ENCODE assay signal across 8 cellular contexts in genomic region chr2:74553892-74554820, GRCh38.
DNase-seq lines count a peak whose midpoint lies in the region; ATAC-seq and TF ChIP-seq lines count a peak whose summit lies in the region.

TSS of gene DOK1 (plus strand) at chr2:74554720. CDS start at chr2:74554755, 35 bp downstream.
A gene with protein sequence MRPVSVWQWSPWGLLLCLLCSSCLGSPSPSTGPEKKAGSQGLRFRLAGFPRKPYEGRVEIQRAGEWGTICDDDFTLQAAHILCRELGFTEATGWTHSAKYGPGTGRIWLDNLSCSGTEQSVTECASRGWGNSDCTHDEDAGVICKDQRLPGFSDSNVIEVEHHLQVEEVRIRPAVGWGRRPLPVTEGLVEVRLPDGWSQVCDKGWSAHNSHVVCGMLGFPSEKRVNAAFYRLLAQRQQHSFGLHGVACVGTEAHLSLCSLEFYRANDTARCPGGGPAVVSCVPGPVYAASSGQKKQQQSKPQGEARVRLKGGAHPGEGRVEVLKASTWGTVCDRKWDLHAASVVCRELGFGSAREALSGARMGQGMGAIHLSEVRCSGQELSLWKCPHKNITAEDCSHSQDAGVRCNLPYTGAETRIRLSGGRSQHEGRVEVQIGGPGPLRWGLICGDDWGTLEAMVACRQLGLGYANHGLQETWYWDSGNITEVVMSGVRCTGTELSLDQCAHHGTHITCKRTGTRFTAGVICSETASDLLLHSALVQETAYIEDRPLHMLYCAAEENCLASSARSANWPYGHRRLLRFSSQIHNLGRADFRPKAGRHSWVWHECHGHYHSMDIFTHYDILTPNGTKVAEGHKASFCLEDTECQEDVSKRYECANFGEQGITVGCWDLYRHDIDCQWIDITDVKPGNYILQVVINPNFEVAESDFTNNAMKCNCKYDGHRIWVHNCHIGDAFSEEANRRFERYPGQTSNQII (minus strand): TSS chr2:74553942. CDS start chr2:74552634, 1,308 bp downstream.

- TF ChIP-seq CTCF in AG10803 (conservative IDR thresholded peaks at IDR 0.05; ENCODE audit: low read length), result no peak
- TF ChIP-seq CTCF in epithelial cell of esophagus (IDR thresholded peaks at IDR 0.05; ENCODE audit: insufficient read depth, low read depth, low read length, missing control alignments), result no peak

- peaks cover 7% of the 10 kb centered on the region for H3K4me1 ChIP-seq in NT2/D1 (ENCODE audit: insufficient read depth, insufficient read length)
- H3K4me1 ChIP-seq in mucosa of rectum (ENCODE audit: control insufficient read depth in 2 of 2, insufficient read depth in 2 of 2, low read length in 2 of 2), result peaks cover 18 to 20% of the 10 kb centered on the region in 2 donors

- H3K27me3 ChIP-seq in NT2/D1 (ENCODE audit: insufficient read depth, insufficient read length) (peaks cover 46% of the 10 kb centered on the region), mucosa of rectum (ENCODE audit: control insufficient read depth in 2 of 2, insufficient read depth in 2 of 2, low read length in 2 of 2) (no peaks in the 10 kb centered on the region)

- H3K4me3 ChIP-seq in AG10803 (ENCODE audit: low read length) (peak within 1 kb of the TSS; percentile 95), NT2/D1 (ENCODE audit: insufficient read length, low read depth) (peak within 1 kb of the TSS; percentile 82), epithelial cell of esophagus (ENCODE audit: low read length) (peak within 1 kb of the TSS; percentile 49), mucosa of rectum (ENCODE audit: low read length in 2 of 2) (peak within 1 kb of the TSS; percentile 99)

- H3K9me3 ChIP-seq in NT2/D1 (ENCODE audit: insufficient read depth, low read length) (no peaks in the 10 kb centered on the region), mucosa of rectum (ENCODE audit: control insufficient read depth in 2 of 2, low read length in 2 of 2) (no peaks in the 10 kb centered on the region)

- H3K9ac ChIP-seq in NT2/D1 (ENCODE audit: insufficient read length, low read depth) (peak within 1 kb of the TSS; percentile 76), mucosa of rectum (ENCODE audit: low read depth in 1 of 2, low read length in 2 of 2) (peak within 1 kb of the TSS; percentile 86 to 91)

- peak within 1 kb of the TSS; percentile 81 to 85 for H3K27ac ChIP-seq in mucosa of rectum (ENCODE audit: low read depth in 2 of 2, low read length in 2 of 2)

- peaks cover 15% of the 10 kb centered on the region for H3K36me3 ChIP-seq in NT2/D1 (ENCODE audit: insufficient read depth, insufficient read length, low read length)
- H3K36me3 ChIP-seq in mucosa of rectum (ENCODE audit: control insufficient read depth in 2 of 2, insufficient read depth in 2 of 2, low read length in 2 of 2), result peaks cover 0 to 8% of the 10 kb centered on the region in 2 donors

- ATAC-seq in GM18909 (IDR thresholded peaks at IDR 0.05; ENCODE audit: poor library complexity, unreplicated experiment) (peak; percentile 51), HG03175 (IDR thresholded peaks at IDR 0.05; ENCODE audit: unreplicated experiment) (peak; percentile 58)

- peak; percentile 95 for DNase-seq in AG10803 (ENCODE audit: low read depth)
- peak; percentile 73 for DNase-seq in NT2/D1 (ENCODE audit: low read depth, low spot score)
- DNase-seq in activated T-cell treated with anti-CD3 and anti-CD28 coated beads for 24 hours (ENCODE audit: low read depth), result peak; percentile 78
- DNase-seq in epithelial cell of esophagus (ENCODE audit: low read depth), result peak; percentile 16
- peak; percentile 56 to 58 for DNase-seq in stimulated activated CD8-positive, alpha-beta memory T cell treated with anti-CD3 and anti-CD28 coated beads, Interleukin-4, amount 100 ng/mL, for 4 hours (ENCODE audit: low read depth in 2 of 2, low spot score in 1 of 2)

Comparison
In these comparisons a context has a peak if more than half of its experiments do, and no peak if none do; other contexts are left out.
1. Peak in every context shown above with its lines: DNase-seq, ATAC-seq, H3K4me3 ChIP-seq and H3K27ac ChIP-seq.
2. DNase-seq: peak in every context shown above with its lines; median percentile 95 in AG10803; 78 in activated T-cell treated with anti-CD3 and anti-CD28 coated beads for 24 hours; 73 in NT2/D1; 57 in stimulated activated CD8-positive, alpha-beta memory T cell treated with anti-CD3 and anti-CD28 coated beads, Interleukin-4, amount 100 ng/mL, for 4 hours; 16 in epithelial cell of esophagus.
3. H3K4me3 ChIP-seq: peak in every context shown above with its lines; median percentile 99 in mucosa of rectum; 95 in AG10803; 82 in NT2/D1; 49 in epithelial cell of esophagus.